Comparison of ENCODE assay signal across 22 cellular contexts in the genomic region with DNA sequence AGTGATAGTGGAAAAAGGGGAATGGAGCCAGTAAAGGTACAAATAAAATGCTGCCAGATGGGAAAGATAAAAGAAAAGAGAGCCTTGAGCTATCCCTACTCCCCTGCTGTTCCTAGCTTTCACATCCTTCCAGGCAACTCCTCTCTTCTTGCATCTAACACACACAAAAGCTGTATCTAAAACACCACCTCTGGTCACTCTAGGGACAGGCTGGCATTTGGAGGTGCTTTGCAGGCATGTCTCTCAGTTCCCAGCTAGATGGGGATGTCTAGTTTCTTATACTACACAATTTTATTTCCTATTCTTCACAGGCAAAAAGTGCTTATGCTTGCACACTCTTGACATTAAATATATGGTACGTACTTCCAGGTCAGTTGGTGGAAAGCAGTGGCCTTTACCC.
DNase-seq lines count a peak whose midpoint lies in the region; ATAC-seq and TF ChIP-seq lines count a peak whose summit lies in the region.
"Had no signal": no experiment of that assay in that cellular context is flagged by ENCODE, and none has a peak within 500 bp of the region (broad histone marks: within the 10 kb centered on the region; RNA-seq: fewer than 3 reads in every experiment).

No MANE protein-coding gene starts in this region.

- no peak for ATAC-seq in activated CD8-positive, alpha-beta memory T cell treated with anti-CD3 and anti-CD28 coated beads, Interleukin-2, amount 10 ng/mL, durations not matched to agents 7 days and 5 days
- ATAC-seq in activated CD4-positive, CD25-positive, alpha-beta regulatory T cell treated with anti-CD3 and anti-CD28 coated beads, Interleukin-2, amount 50 U/mL, for 24 hours: no peak

- peak; percentile 59; the same call in 1 of the 2 replicates for TF ChIP-seq CTCF in HEK293 (tag by site-specific recombination; IDR thresholded peaks at IDR 0.05)
- 0 out of 2 replicates have a peak, but pooled peaks have one; percentile 11 for TF ChIP-seq CTCF in WERI-Rb-1 (IDR thresholded peaks at IDR 0.05; ENCODE audit: low read depth, low read length)

- no peaks in the 10 kb centered on the region for H3K9me3 ChIP-seq in HEK293 (ENCODE audit: control insufficient read depth, insufficient read depth, low read depth, low read length)
- H3K9me3 ChIP-seq in WERI-Rb-1 (ENCODE audit: severe bottlenecking): no peaks in the 10 kb centered on the region

- no peaks in the 10 kb centered on the region for H3K27me3 ChIP-seq in WERI-Rb-1 (ENCODE audit: insufficient read depth, low read depth, severe bottlenecking)

- no peaks in the 10 kb centered on the region for H3K9me3 Mint-ChIP-seq in activated CD8-positive, alpha-beta memory T cell treated with anti-CD3 and anti-CD28 coated beads, Interleukin-2, amount 10 ng/mL, durations not matched to agents 7 days and 5 days (ENCODE audit: low read depth)

- peak; percentile 24 for DNase-seq in NCI-H2171 treated with DMSO at 0.1 percent for 48 hours (lab: John Stamatoyannopoulos, UW)
- DNase-seq in NCI-H2171 (lab: John Stamatoyannopoulos, UW): no peak
- no peak for DNase-seq in WERI-Rb-1
- peak; percentile 15 for DNase-seq in left kidney (ENCODE audit: low read depth, low spot score)
- DNase-seq in activated CD8-positive, alpha-beta memory T cell treated with anti-CD3 and anti-CD28 coated beads, Interleukin-2, amount 10 ng/mL, durations not matched to agents 7 days and 5 days: no peak
- DNase-seq in AG08396 (ENCODE audit: low spot score): no peak
- DNase-seq: EL, H7, KG1, NCI-H1105 treated with DMSO at 0.1 percent for 48 hours, NCI-H1694 treated with DMSO at 0.1 percent for 48 hours, NCI-H2081 treated with DMSO at 0.1 percent for 48 hours, NCI-H2227 treated with DMSO at 0.1 percent for 48 hours, NCI-H510A, NCI-H748 treated with DMSO at 0.1 percent for 48 hours, PC-9, RPMI8226, SHP77 had no signal

- H3K27me3 Mint-ChIP-seq in activated CD8-positive, alpha-beta memory T cell treated with anti-CD3 and anti-CD28 coated beads, Interleukin-2, amount 10 ng/mL, durations not matched to agents 7 days and 5 days: no peaks in the 10 kb centered on the region
- H3K27me3 Mint-ChIP-seq: B cell had no signal

- CTCF ChIA-PET in HEK293 (lab: Yijun Ruan, JAX): interaction anchor here (0.6 kb wide), 1 partner anchor 483 kb away, joined by 3 read pairs; no protein-coding TSS in a partner anchor
- CTCF ChIA-PET in activated CD8-positive, alpha-beta memory T cell treated with anti-CD3 and anti-CD28 coated beads, Interleukin-2, amount 10 ng/mL, durations not matched to agents 7 days and 5 days (lab: Charles Lee): no interaction called here

- POLR2A ChIA-PET in HEK293 (lab: Yijun Ruan, JAX): no interaction called here

- no peak overlapping the region for H3K4me3 Mint-ChIP-seq in activated CD8-positive, alpha-beta memory T cell treated with anti-CD3 and anti-CD28 coated beads, Interleukin-2, amount 10 ng/mL, durations not matched to agents 7 days and 5 days
- H3K4me3 Mint-ChIP-seq: B cell, CD14-positive monocyte had no signal

- no peaks in the 10 kb centered on the region for H3K36me3 Mint-ChIP-seq in activated CD8-positive, alpha-beta memory T cell treated with anti-CD3 and anti-CD28 coated beads, Interleukin-2, amount 10 ng/mL, durations not matched to agents 7 days and 5 days
- H3K36me3 Mint-ChIP-seq: CD14-positive monocyte had no signal

- H3K27ac ChIP-seq in HEK293 (ENCODE audit: extremely low read depth, low read depth, low read length) (no peak overlapping the region), WERI-Rb-1 (no peak overlapping the region)
- H3K27ac ChIP-seq: PC-9 had no signal

- H3K4me3 ChIP-seq in HEK293 (ENCODE audit: low read depth, low read length) (no peak overlapping the region), WERI-Rb-1 (ENCODE audit: low read depth, low read length) (no peak overlapping the region)
- H3K4me3 ChIP-seq: PC-9 had no signal

- H3K36me3 ChIP-seq in HEK293 (ENCODE audit: control insufficient read depth in 2 of 2, insufficient read depth in 1 of 2, low read length in 2 of 2): no peaks in the 10 kb centered on the region
- H3K36me3 ChIP-seq in WERI-Rb-1: no peaks in the 10 kb centered on the region

- H3K4me1 Mint-ChIP-seq in activated CD8-positive, alpha-beta memory T cell treated with anti-CD3 and anti-CD28 coated beads, Interleukin-2, amount 10 ng/mL, durations not matched to agents 7 days and 5 days: no peaks in the 10 kb centered on the region
- H3K4me1 Mint-ChIP-seq: B cell, CD14-positive monocyte had no signal

- no peak overlapping the region for H3K27ac Mint-ChIP-seq in activated CD8-positive, alpha-beta memory T cell treated with anti-CD3 and anti-CD28 coated beads, Interleukin-2, amount 10 ng/mL, durations not matched to agents 7 days and 5 days
- H3K27ac Mint-ChIP-seq: B cell had no signal

- H3K4me1 ChIP-seq in HEK293 (ENCODE audit: control insufficient read depth, insufficient read depth, low read length): no peaks in the 10 kb centered on the region

TF ChIP-seq in HEK293, 187 proteins besides CTCF, POLR2A, EP300 and RAD21:
- TF ChIP-seq ZNF558 (tag by site-specific recombination; IDR thresholded peaks at IDR 0.05) (no peak), SETDB1 (IDR thresholded peaks at IDR 0.05; ENCODE audit: insufficient read length, low read length) (no peak), ZSCAN16 (tag by site-specific recombination; IDR thresholded peaks at IDR 0.05) (no peak), ZNF530 (tag by site-specific recombination; IDR thresholded peaks at IDR 0.05; ENCODE audit: low read depth) (no peak), ZNF10 (tag by site-specific recombination; IDR thresholded peaks at IDR 0.05) (no peak), ZNF132 (tag by site-specific recombination; IDR thresholded peaks at IDR 0.05; ENCODE audit: borderline replicate concordance) (no peak), ZFHX2 (tag by site-specific recombination; conservative IDR thresholded peaks at IDR 0.05) (no peak)
TF ChIP-seq in HEK293: peak in this region for 0.

Comparison
In these comparisons a context has a peak if more than half of its experiments do, and no peak if none do; other contexts are left out.
1. DNase-seq: peak in NCI-H2171 treated with DMSO at 0.1 percent for 48 hours (single experiment) and left kidney (single experiment); none in NCI-H2171 (single experiment), WERI-Rb-1 (single experiment), activated CD8-positive, alpha-beta memory T cell treated with anti-CD3 and anti-CD28 coated beads, Interleukin-2, amount 10 ng/mL, durations not matched to agents 7 days and 5 days (single experiment) and AG08396 (single experiment).